11 cellular contexts compared by ENCODE assay signal in genomic region chr22:30047364-30047738, GRCh38. TPM values are rescaled to one million over a fixed set of nuclear protein-coding genes. Genes with fewer than 3 reads are reported as not detected.
DNase-seq lines count a peak whose midpoint lies in the region; ATAC-seq and TF ChIP-seq lines count a peak whose summit lies in the region.
"Had no signal": no experiment of that assay in that cellular context is flagged by ENCODE, and none has a peak within 500 bp of the region (broad histone marks: within the 10 kb centered on the region; RNA-seq: fewer than 3 reads in every experiment).

No MANE protein-coding gene starts in this region.

- H3K27ac ChIP-seq in right cardiac atrium (ENCODE audit: low read length) = no peak overlapping the region
- no peak overlapping the region for H3K27ac ChIP-seq in body of pancreas
- H3K27ac ChIP-seq: left ventricle myocardium inferior had no signal

- intact Hi-C loops in right cardiac atrium (cut with DNase I) (no loop called here), body of pancreas (cut with DNase I) (no loop called here)

- no peaks in the 10 kb centered on the region for H3K9me3 ChIP-seq in right cardiac atrium (ENCODE audit: control insufficient read depth, low read length)
- H3K9me3 ChIP-seq in body of pancreas = no peaks in the 10 kb centered on the region
- H3K9me3 ChIP-seq: left ventricle myocardium inferior had no signal

- ATAC-seq in right cardiac atrium (no peak), body of pancreas (no peak), HG02852 (IDR thresholded peaks at IDR 0.05; ENCODE audit: unreplicated experiment) (no peak)

- WGBS in right cardiac atrium = 63% methylated on average over 3 of the region's 3 CpGs
- 74 to 86% methylated on average over 3 of the region's 3 CpGs for WGBS in body of pancreas, 2 donors

- peaks cover 3% of the 10 kb centered on the region for H3K27me3 Mint-ChIP-seq in activated naive CD4-positive, alpha-beta T cell treated with anti-CD3 and anti-CD28 coated beads, Interleukin-2, amount 50 U/mL, for 24 hours

- TF ChIP-seq POLR2A in body of pancreas (IDR thresholded peaks at IDR 0.05) = no peak

- no peak for TF ChIP-seq CTCF in body of pancreas (IDR thresholded peaks at IDR 0.05)

- peak overlapping the region; percentile 44 for H3K4me3 Mint-ChIP-seq in activated naive CD4-positive, alpha-beta T cell treated with anti-CD3 and anti-CD28 coated beads, Interleukin-2, amount 50 U/mL, for 24 hours

- no peaks in the 10 kb centered on the region for H3K36me3 Mint-ChIP-seq in activated naive CD4-positive, alpha-beta T cell treated with anti-CD3 and anti-CD28 coated beads, Interleukin-2, amount 50 U/mL, for 24 hours

- H3K27me3 ChIP-seq in right cardiac atrium (ENCODE audit: control insufficient read depth, insufficient read depth) (no peaks in the 10 kb centered on the region), body of pancreas (no peaks in the 10 kb centered on the region)

- H3K9me3 Mint-ChIP-seq in activated naive CD4-positive, alpha-beta T cell treated with anti-CD3 and anti-CD28 coated beads, Interleukin-2, amount 50 U/mL, for 24 hours = no peaks in the 10 kb centered on the region

- H3K4me1 ChIP-seq in right cardiac atrium (ENCODE audit: control insufficient read depth, insufficient read depth, low read length) (no peaks in the 10 kb centered on the region), body of pancreas (peaks cover 19% of the 10 kb centered on the region)
- H3K4me1 ChIP-seq: left ventricle myocardium inferior had no signal

- peaks cover 12% of the 10 kb centered on the region for H3K4me1 Mint-ChIP-seq in activated naive CD4-positive, alpha-beta T cell treated with anti-CD3 and anti-CD28 coated beads, Interleukin-2, amount 50 U/mL, for 24 hours

- H3K27ac Mint-ChIP-seq in activated naive CD4-positive, alpha-beta T cell treated with anti-CD3 and anti-CD28 coated beads, Interleukin-2, amount 50 U/mL, for 24 hours = no peak overlapping the region

- H3K4me3 ChIP-seq in right cardiac atrium (ENCODE audit: low read length) (no peak overlapping the region), body of pancreas (no peak overlapping the region)
- H3K4me3 ChIP-seq: left ventricle myocardium inferior had no signal

- DNase-seq in activated naive CD4-positive, alpha-beta T cell (lab: John Stamatoyannopoulos, UW) = no peak
- DNase-seq in RPMI7951 (ENCODE audit: low read depth) = peak; percentile 36
- DNase-seq in fibroblast of peridontal ligament (ENCODE audit: extremely low read depth) = peak; percentile 8
- no peak for DNase-seq in right cardiac atrium
- DNase-seq in body of pancreas = no peak
- no peak for DNase-seq in activated CD4-positive, CD25-positive, alpha-beta regulatory T cell (lab: John Stamatoyannopoulos, UW)
- DNase-seq: cortex of kidney, left ventricle myocardium inferior had no signal

- H3K36me3 ChIP-seq in body of pancreas (replicated peaks in 1 of 2; ENCODE audit: insufficient read depth in 1 of 2, low read depth in 2 of 2) = no peaks in the 10 kb centered on the region
- H3K36me3 ChIP-seq: left ventricle myocardium inferior had no signal

RNA-seq across cellular contexts. Expression of gene HORMAD2, which starts 32.9 kb away (rescaled TPM):
- not detected in 2 replicates for total RNA-seq in RPMI7951 (2014; rRNA removed; shearing (Covaris generic))
- not detected for total RNA-seq in right cardiac atrium
- not detected for polyA plus RNA-seq in right cardiac atrium
- total RNA-seq in body of pancreas = not detected
- total RNA-seq: left ventricle myocardium inferior, subcutaneous adipose tissue had no signal

Comparison
In these comparisons a context has a peak if more than half of its experiments do, and no peak if none do; other contexts are left out.
1. DNase-seq: peak in RPMI7951 (single experiment) and fibroblast of peridontal ligament (single experiment); none in activated naive CD4-positive, alpha-beta T cell (0 of 4), right cardiac atrium (0 of 3), body of pancreas (0 of 4) and activated CD4-positive, CD25-positive, alpha-beta regulatory T cell (0 of 4).